Comparison of ENCODE assay signal across 1 cellular context in the genomic region with DNA sequence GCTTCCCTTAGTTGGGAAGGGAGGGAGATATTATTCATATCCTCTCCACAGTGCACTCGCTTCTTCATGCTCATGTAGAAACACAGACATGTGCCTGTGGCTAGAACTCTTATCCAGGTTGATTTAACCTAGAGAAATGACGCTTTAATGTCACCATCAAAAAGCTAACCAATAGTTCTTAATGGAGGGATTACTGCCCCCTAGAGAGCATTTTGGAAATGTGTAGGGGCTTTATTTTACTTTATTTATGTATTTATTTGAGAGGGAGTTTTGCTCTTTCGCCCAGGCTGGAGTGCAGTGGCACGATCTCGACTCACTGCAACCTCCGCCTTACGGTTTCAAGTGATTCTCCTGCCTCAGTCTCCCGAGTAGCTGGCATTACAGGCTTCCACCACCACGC.
TF ChIP-seq lines count a peak whose summit lies in the region.

No MANE protein-coding gene starts in this region.

TF ChIP-seq in Ishikawa, 13 proteins besides CTCF, POLR2A, EP300 and RAD21 (continued from another document):
- TF ChIP-seq USF1 (IDR thresholded peaks at IDR 0.05) (no peak), TCF12 (IDR thresholded peaks at IDR 0.05; ENCODE audit: low read depth) (no peak), CEBPB (IDR thresholded peaks at IDR 0.05) (no peak), ZBTB7A (IDR thresholded peaks at IDR 0.05; ENCODE audit: low read depth) (no peak)
